In genomic region chr18:53380063-53380639, GRCh38 we compare ENCODE assay signal across 8 cellular contexts.
DNase-seq lines count a peak whose midpoint lies in the region; ATAC-seq, FAIRE-seq and TF ChIP-seq lines count a peak whose summit lies in the region.

No MANE protein-coding gene starts in this region.

- H3K4me1 ChIP-seq in left ventricle myocardium inferior, result no peaks in the 10 kb centered on the region
- no peaks in the 10 kb centered on the region for H3K4me1 ChIP-seq in right cardiac atrium (ENCODE audit: control insufficient read depth, insufficient read depth, low read length)
- no peaks in the 10 kb centered on the region for H3K4me1 ChIP-seq in MM.1S (ENCODE audit: low read length)
- no peaks in the 10 kb centered on the region for H3K4me1 ChIP-seq in astrocyte (ENCODE audit: insufficient read depth, low read length)
- H3K4me1 ChIP-seq in lower lobe of right lung, result no peaks in the 10 kb centered on the region
- no peaks in the 10 kb centered on the region for H3K4me1 ChIP-seq in gastroesophageal sphincter

- no peak overlapping the region for H3K27ac Mint-ChIP-seq in astrocyte (ENCODE audit: unreplicated experiment)
- H3K27ac Mint-ChIP-seq in activated naive CD8-positive, alpha-beta T cell treated with anti-CD3 and anti-CD28 coated beads, Interleukin-2, amount 50 U/mL, for 24 hours, result no peak overlapping the region

- H3K9me3 ChIP-seq in left ventricle myocardium inferior (replicated peaks) (no peaks in the 10 kb centered on the region), right cardiac atrium (ENCODE audit: control insufficient read depth, low read length) (no peaks in the 10 kb centered on the region), MM.1S (replicated peaks; ENCODE audit: insufficient read depth, low read length) (no peaks in the 10 kb centered on the region), astrocyte (ENCODE audit: insufficient read depth, low read depth, low read length) (no peaks in the 10 kb centered on the region), lower lobe of right lung (no peaks in the 10 kb centered on the region), gastroesophageal sphincter (no peaks in the 10 kb centered on the region)

- H3K36me3 ChIP-seq in left ventricle myocardium inferior (no peaks in the 10 kb centered on the region), MM.1S (replicated peaks; ENCODE audit: insufficient read depth, low read length) (no peaks in the 10 kb centered on the region), astrocyte (ENCODE audit: insufficient read depth, low read length) (no peaks in the 10 kb centered on the region), lower lobe of right lung (no peaks in the 10 kb centered on the region), gastroesophageal sphincter (no peaks in the 10 kb centered on the region)

- TF ChIP-seq CTCF in left ventricle myocardium inferior (IDR thresholded peaks at IDR 0.05; ENCODE audit: borderline replicate concordance), result peak; percentile 52
- TF ChIP-seq CTCF in MM.1S (IDR thresholded peaks at IDR 0.05; ENCODE audit: low read length), result peak; percentile 46
- TF ChIP-seq CTCF in astrocyte (IDR thresholded peaks at IDR 0.05; ENCODE audit: insufficient read depth, low read depth, low read length), result peak; percentile 47
- TF ChIP-seq CTCF in lower lobe of right lung (IDR thresholded peaks at IDR 0.05), result peak; percentile 44
- TF ChIP-seq CTCF in gastroesophageal sphincter (IDR thresholded peaks at IDR 0.05), result peak in 1 of 4 experiments; percentile 35

- H3K4me1 Mint-ChIP-seq in astrocyte (ENCODE audit: low read depth, unreplicated experiment), result no peaks in the 10 kb centered on the region
- no peaks in the 10 kb centered on the region for H3K4me1 Mint-ChIP-seq in activated naive CD8-positive, alpha-beta T cell treated with anti-CD3 and anti-CD28 coated beads, Interleukin-2, amount 50 U/mL, for 24 hours

- H3K9me2 ChIP-seq in MM.1S (replicated peaks; ENCODE audit: insufficient read depth, low read length), result no peaks in the 10 kb centered on the region

- no peaks in the 10 kb centered on the region for H3K79me2 ChIP-seq in MM.1S (ENCODE audit: low read length)
- no peaks in the 10 kb centered on the region for H3K79me2 ChIP-seq in astrocyte (ENCODE audit: insufficient read depth, low read length)

- H3K27me3 ChIP-seq in left ventricle myocardium inferior (ENCODE audit: low read depth) (no peaks in the 10 kb centered on the region), right cardiac atrium (ENCODE audit: control insufficient read depth, insufficient read depth) (no peaks in the 10 kb centered on the region), MM.1S (replicated peaks; ENCODE audit: insufficient read depth, low read length) (no peaks in the 10 kb centered on the region), astrocyte (ENCODE audit: insufficient read depth, low read length) (no peaks in the 10 kb centered on the region), lower lobe of right lung (ENCODE audit: low read depth) (no peaks in the 10 kb centered on the region), gastroesophageal sphincter (no peaks in the 10 kb centered on the region)

- ATAC-seq in right cardiac atrium (no peak), lower lobe of right lung (peak in 1 of 2 donors; percentile 49), gastroesophageal sphincter (no peak)
- no peak for ATAC-seq in activated naive CD8-positive, alpha-beta T cell treated with anti-CD3 and anti-CD28 coated beads, Interleukin-2, amount 50 U/mL, for 24 hours

- WGBS in right cardiac atrium, result 90% methylated on average over 1 of the region's 1 CpG
- 86% methylated on average over 1 of the region's 1 CpG; no CpG with 5 or more reads in 1 of the 2 donors for WGBS in gastroesophageal sphincter (ENCODE audit: low coverage in 1 of 2), 2 donors

- DNase-seq in left ventricle myocardium inferior, result no peak
- no peak for DNase-seq in right cardiac atrium
- DNase-seq in MM.1S, result peak; percentile 23
- DNase-seq in astrocyte (ENCODE audit: low read depth), result peak; percentile 10
- DNase-seq in lower lobe of right lung, result no peak
- DNase-seq in AG08396 (ENCODE audit: low spot score), result no peak
- no peak for DNase-seq in activated naive CD8-positive, alpha-beta T cell treated with anti-CD3 and anti-CD28 coated beads, Interleukin-2, amount 50 U/mL, for 24 hours

- no peak overlapping the region for H3K4me3 Mint-ChIP-seq in astrocyte (ENCODE audit: unreplicated experiment)
- H3K4me3 Mint-ChIP-seq in activated naive CD8-positive, alpha-beta T cell treated with anti-CD3 and anti-CD28 coated beads, Interleukin-2, amount 50 U/mL, for 24 hours, result no peak overlapping the region

- no peaks in the 10 kb centered on the region for H3K36me3 Mint-ChIP-seq in astrocyte (ENCODE audit: low read depth, unreplicated experiment)
- no peaks in the 10 kb centered on the region for H3K36me3 Mint-ChIP-seq in activated naive CD8-positive, alpha-beta T cell treated with anti-CD3 and anti-CD28 coated beads, Interleukin-2, amount 50 U/mL, for 24 hours (ENCODE audit: low read depth)

- no peak overlapping the region for H3K4me3 ChIP-seq in left ventricle myocardium inferior
- H3K4me3 ChIP-seq in right cardiac atrium (ENCODE audit: low read length), result no peak overlapping the region
- no peak overlapping the region for H3K4me3 ChIP-seq in MM.1S (ENCODE audit: low read length)
- H3K4me3 ChIP-seq in astrocyte (ENCODE audit: insufficient read depth, low read depth, low read length), result no peak overlapping the region
- H3K4me3 ChIP-seq in lower lobe of right lung, result no peak overlapping the region
- H3K4me3 ChIP-seq in gastroesophageal sphincter, result no peak overlapping the region

- TF ChIP-seq EP300 in gastroesophageal sphincter (IDR thresholded peaks at IDR 0.05), result no peak

- H3K27ac ChIP-seq in left ventricle myocardium inferior (replicated peaks) (no peak overlapping the region), right cardiac atrium (ENCODE audit: low read length) (no peak overlapping the region), MM.1S (ENCODE audit: low read length) (no peak overlapping the region), astrocyte (ENCODE audit: low read depth, low read length) (no peak overlapping the region), lower lobe of right lung (no peak overlapping the region), gastroesophageal sphincter (no peak overlapping the region)

- no peak overlapping the region for H3K9ac ChIP-seq in MM.1S (ENCODE audit: low read length)
- H3K9ac ChIP-seq in astrocyte (ENCODE audit: low read length), result no peak overlapping the region

- H3F3A ChIP-seq in MM.1S (ENCODE audit: insufficient read depth, low read length), result no peaks in the 10 kb centered on the region

- FAIRE-seq in astrocyte (lab: Jason Lieb, UNC), result no peak

- H4K20me1 ChIP-seq in MM.1S (ENCODE audit: insufficient read depth, low read length) (no peaks in the 10 kb centered on the region), astrocyte (ENCODE audit: insufficient read depth, low read length) (no peaks in the 10 kb centered on the region)

- H2AFZ ChIP-seq in MM.1S (ENCODE audit: low read length) (no peak overlapping the region), astrocyte (ENCODE audit: low read depth, low read length) (no peak overlapping the region)

- H3K27me3 Mint-ChIP-seq in astrocyte (ENCODE audit: low read depth, unreplicated experiment), result no peaks in the 10 kb centered on the region
- no peaks in the 10 kb centered on the region for H3K27me3 Mint-ChIP-seq in activated naive CD8-positive, alpha-beta T cell treated with anti-CD3 and anti-CD28 coated beads, Interleukin-2, amount 50 U/mL, for 24 hours

- TF ChIP-seq POLR2A in gastroesophageal sphincter (IDR thresholded peaks at IDR 0.05), result no peak

- H3K4me2 ChIP-seq in MM.1S (ENCODE audit: low read depth, low read length) (no peak overlapping the region), astrocyte (ENCODE audit: low read length) (no peak overlapping the region)

- intact Hi-C loops in left ventricle myocardium inferior (cut with micrococcal nuclease) (no loop called here), right cardiac atrium (cut with DNase I) (no loop called here), lower lobe of right lung (cut with DNase I) (no loop called here)

- H3K9me3 Mint-ChIP-seq in astrocyte (ENCODE audit: unreplicated experiment), result peaks cover 2% of the 10 kb centered on the region
- H3K9me3 Mint-ChIP-seq in activated naive CD8-positive, alpha-beta T cell treated with anti-CD3 and anti-CD28 coated beads, Interleukin-2, amount 50 U/mL, for 24 hours, result no peaks in the 10 kb centered on the region

Comparison
In these comparisons a context has a peak if more than half of its experiments do, and no peak if none do; other contexts are left out.
1. DNase-seq: peak in MM.1S (single experiment) and astrocyte (single experiment); none in left ventricle myocardium inferior (single experiment), right cardiac atrium (0 of 3), lower lobe of right lung (single experiment), AG08396 (single experiment) and activated naive CD8-positive, alpha-beta T cell treated with anti-CD3 and anti-CD28 coated beads, Interleukin-2, amount 50 U/mL, for 24 hours (single experiment).